1 cellular context compared by ENCODE assay signal in the genomic region with DNA sequence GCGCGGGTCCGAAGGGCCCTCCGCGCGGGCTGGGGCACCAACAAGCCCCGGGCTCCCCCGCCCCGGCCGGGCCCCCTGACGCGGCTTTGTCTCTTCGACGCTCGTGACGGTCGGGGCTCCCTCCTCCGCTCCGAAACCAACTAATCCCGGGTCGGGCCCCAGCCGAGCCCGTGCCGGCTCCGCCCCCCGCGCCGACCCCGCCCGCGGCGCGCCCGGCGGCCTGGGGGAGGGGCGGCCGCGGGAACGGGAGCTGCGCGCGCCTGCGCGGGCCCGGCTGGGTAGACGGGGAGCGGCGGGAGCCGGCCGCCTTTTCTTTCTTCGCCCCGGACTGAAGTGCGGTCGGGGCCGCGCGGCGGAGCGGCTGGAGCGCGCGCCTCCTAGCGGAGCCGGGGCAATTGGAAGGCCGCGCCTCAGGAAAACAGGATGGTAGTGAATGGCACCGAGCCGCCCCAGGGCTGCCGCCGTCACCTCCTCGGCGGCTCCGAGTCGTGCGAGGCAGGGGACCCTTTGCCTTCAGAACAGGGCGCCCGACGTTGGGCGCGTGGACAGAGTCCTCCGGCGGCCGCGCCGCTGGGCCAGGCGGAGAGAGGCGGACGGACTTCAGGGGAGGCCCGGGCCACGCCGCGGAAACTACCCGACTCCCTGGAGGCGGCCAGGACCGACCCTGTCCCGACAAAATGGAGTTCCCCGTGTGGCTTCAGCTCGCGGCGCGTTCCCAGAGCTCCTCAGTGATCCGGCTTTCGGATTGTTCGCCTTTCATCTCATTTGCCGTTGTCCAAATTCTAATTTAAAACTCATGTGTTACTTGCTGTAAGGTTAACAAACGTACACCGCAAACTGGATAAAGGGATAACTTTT.
A peak's percentile ranks its signal among the peaks of the same experiment; 100 is the strongest.
TF ChIP-seq lines count a peak whose summit lies in the region.

TP53BP2 (minus strand) TSS at position 138 of the 858 bp plus-strand sequence. CDS start 267 bp downstream, outside the sequence.

TF ChIP-seq in HepG2, 621 proteins besides CTCF, POLR2A, EP300 and RAD21 (continued from another document and continues in another):
- peak; percentile 83; the same call in 1 of the 2 replicates for TF ChIP-seq SNAPC4 (CRISPR knock-in tag; IDR thresholded peaks at IDR 0.05)
- TF ChIP-seq ZBTB10 (CRISPR knock-in tag; IDR thresholded peaks at IDR 0.05; ENCODE audit: borderline replicate concordance): no peak
- no peak for TF ChIP-seq KDM1A (CRISPR knock-in tag; IDR thresholded peaks at IDR 0.05)
- no peak for TF ChIP-seq MIXL1 (CRISPR knock-in tag; IDR thresholded peaks at IDR 0.05)
- peak; percentile 64 for TF ChIP-seq FOXO1 (CRISPR knock-in tag; IDR thresholded peaks at IDR 0.05)
- no peak for TF ChIP-seq E2F5 (CRISPR knock-in tag; conservative IDR thresholded peaks at IDR 0.05)
- no peak for TF ChIP-seq U2AF1 (optimal IDR thresholded peaks at IDR 0.05; ENCODE audit: low read depth, low read length)
- peak; percentile 33; the same call in 1 of the 2 replicates for TF ChIP-seq FOXA3 (CRISPR knock-in tag; IDR thresholded peaks at IDR 0.05)
- peak; percentile 70; the same call in 1 of the 2 replicates for TF ChIP-seq CBFB (CRISPR knock-in tag; IDR thresholded peaks at IDR 0.05)
- TF ChIP-seq, protein P1, sequence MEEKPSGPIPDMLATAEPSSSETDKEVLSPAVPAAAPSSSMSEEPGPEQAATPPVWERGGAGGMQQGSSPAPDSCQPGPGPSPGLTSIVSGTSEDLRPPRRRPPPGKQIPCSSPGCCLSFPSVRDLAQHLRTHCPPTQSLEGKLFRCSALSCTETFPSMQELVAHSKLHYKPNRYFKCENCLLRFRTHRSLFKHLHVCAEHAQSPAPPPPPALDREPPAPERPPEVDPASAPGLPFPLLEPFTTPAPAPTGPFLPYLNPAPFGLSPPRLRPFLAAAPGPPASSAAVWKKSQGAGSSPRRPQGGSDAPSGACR (CRISPR knock-in tag; IDR thresholded peaks at IDR 0.05): no peak
- TF ChIP-seq ATAD3A (CRISPR knock-in tag; IDR thresholded peaks at IDR 0.05): no peak
- no peak; the same call in 1 of the 2 replicates for TF ChIP-seq ZFP41 (CRISPR knock-in tag; IDR thresholded peaks at IDR 0.05; ENCODE audit: borderline replicate concordance)
- TF ChIP-seq, protein P2, sequence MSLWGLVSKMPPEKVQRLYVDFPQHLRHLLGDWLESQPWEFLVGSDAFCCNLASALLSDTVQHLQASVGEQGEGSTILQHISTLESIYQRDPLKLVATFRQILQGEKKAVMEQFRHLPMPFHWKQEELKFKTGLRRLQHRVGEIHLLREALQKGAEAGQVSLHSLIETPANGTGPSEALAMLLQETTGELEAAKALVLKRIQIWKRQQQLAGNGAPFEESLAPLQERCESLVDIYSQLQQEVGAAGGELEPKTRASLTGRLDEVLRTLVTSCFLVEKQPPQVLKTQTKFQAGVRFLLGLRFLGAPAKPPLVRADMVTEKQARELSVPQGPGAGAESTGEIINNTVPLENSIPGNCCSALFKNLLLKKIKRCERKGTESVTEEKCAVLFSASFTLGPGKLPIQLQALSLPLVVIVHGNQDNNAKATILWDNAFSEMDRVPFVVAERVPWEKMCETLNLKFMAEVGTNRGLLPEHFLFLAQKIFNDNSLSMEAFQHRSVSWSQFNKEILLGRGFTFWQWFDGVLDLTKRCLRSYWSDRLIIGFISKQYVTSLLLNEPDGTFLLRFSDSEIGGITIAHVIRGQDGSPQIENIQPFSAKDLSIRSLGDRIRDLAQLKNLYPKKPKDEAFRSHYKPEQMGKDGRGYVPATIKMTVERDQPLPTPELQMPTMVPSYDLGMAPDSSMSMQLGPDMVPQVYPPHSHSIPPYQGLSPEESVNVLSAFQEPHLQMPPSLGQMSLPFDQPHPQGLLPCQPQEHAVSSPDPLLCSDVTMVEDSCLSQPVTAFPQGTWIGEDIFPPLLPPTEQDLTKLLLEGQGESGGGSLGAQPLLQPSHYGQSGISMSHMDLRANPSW (CRISPR knock-in tag; IDR thresholded peaks at IDR 0.05; ENCODE audit: borderline replicate concordance): 0 out of 2 replicates have a peak, but pooled peaks have one; percentile 31
- TF ChIP-seq, protein P3, sequence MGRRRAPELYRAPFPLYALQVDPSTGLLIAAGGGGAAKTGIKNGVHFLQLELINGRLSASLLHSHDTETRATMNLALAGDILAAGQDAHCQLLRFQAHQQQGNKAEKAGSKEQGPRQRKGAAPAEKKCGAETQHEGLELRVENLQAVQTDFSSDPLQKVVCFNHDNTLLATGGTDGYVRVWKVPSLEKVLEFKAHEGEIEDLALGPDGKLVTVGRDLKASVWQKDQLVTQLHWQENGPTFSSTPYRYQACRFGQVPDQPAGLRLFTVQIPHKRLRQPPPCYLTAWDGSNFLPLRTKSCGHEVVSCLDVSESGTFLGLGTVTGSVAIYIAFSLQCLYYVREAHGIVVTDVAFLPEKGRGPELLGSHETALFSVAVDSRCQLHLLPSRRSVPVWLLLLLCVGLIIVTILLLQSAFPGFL (CRISPR knock-in tag; IDR thresholded peaks at IDR 0.05): no peak
- TF ChIP-seq STAG1 (CRISPR knock-in tag; IDR thresholded peaks at IDR 0.05): peak; percentile 36; the same call in 1 of the 2 replicates
- no peak for TF ChIP-seq EHMT2 (IDR thresholded peaks at IDR 0.05; ENCODE audit: borderline replicate concordance, low read depth, low read length)
- TF ChIP-seq XRCC5 (optimal IDR thresholded peaks at IDR 0.05; ENCODE audit: low read length): peak; percentile 56
- TF ChIP-seq TFAP4 (IDR thresholded peaks at IDR 0.05; ENCODE audit: borderline replicate concordance, low read depth): no peak
- 0 out of 2 replicates have a peak, but pooled peaks have one; percentile 56 for TF ChIP-seq ZNF567 (CRISPR knock-in tag; IDR thresholded peaks at IDR 0.05; ENCODE audit: borderline replicate concordance)
- TF ChIP-seq MEF2D (CRISPR knock-in tag; IDR thresholded peaks at IDR 0.05): no peak
- peak; percentile 20 for TF ChIP-seq ZNF563 (CRISPR knock-in tag; IDR thresholded peaks at IDR 0.05)
- TF ChIP-seq DBP (CRISPR knock-in tag; IDR thresholded peaks at IDR 0.05; ENCODE audit: not compliant biosample characterization): no peak
- TF ChIP-seq REXO4 (CRISPR knock-in tag; IDR thresholded peaks at IDR 0.05; ENCODE audit: borderline replicate concordance): no peak
- TF ChIP-seq TBX2 (CRISPR knock-in tag; IDR thresholded peaks at IDR 0.05; ENCODE audit: borderline replicate concordance): peak; percentile 71; the same call in 1 of the 2 replicates
- TF ChIP-seq SYNCRIP (IDR thresholded peaks at IDR 0.05; ENCODE audit: insufficient read depth, low read depth, low read length): no peak
- TF ChIP-seq ZNF34 (CRISPR knock-in tag; IDR thresholded peaks at IDR 0.05; ENCODE audit: borderline replicate concordance): no peak
- TF ChIP-seq YEATS2 (CRISPR knock-in tag; IDR thresholded peaks at IDR 0.05; ENCODE audit: borderline replicate concordance): peak; percentile 70; the same call in 1 of the 2 replicates
- TF ChIP-seq ARID2 (CRISPR knock-in tag; IDR thresholded peaks at IDR 0.05; ENCODE audit: borderline replicate concordance): no peak
- TF ChIP-seq NR1H2 (CRISPR knock-in tag; IDR thresholded peaks at IDR 0.05; ENCODE audit: borderline replicate concordance, low read depth): no peak
- TF ChIP-seq AHR (CRISPR knock-in tag; IDR thresholded peaks at IDR 0.05): peak; percentile 85; the same call in 1 of the 2 replicates
- TF ChIP-seq ZNF263 (CRISPR knock-in tag; IDR thresholded peaks at IDR 0.05): peak; percentile 37; the same call in 1 of the 2 replicates
- TF ChIP-seq, protein P4, sequence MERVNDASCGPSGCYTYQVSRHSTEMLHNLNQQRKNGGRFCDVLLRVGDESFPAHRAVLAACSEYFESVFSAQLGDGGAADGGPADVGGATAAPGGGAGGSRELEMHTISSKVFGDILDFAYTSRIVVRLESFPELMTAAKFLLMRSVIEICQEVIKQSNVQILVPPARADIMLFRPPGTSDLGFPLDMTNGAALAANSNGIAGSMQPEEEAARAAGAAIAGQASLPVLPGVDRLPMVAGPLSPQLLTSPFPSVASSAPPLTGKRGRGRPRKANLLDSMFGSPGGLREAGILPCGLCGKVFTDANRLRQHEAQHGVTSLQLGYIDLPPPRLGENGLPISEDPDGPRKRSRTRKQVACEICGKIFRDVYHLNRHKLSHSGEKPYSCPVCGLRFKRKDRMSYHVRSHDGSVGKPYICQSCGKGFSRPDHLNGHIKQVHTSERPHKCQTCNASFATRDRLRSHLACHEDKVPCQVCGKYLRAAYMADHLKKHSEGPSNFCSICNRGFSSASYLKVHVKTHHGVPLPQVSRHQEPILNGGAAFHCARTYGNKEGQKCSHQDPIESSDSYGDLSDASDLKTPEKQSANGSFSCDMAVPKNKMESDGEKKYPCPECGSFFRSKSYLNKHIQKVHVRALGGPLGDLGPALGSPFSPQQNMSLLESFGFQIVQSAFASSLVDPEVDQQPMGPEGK (CRISPR knock-in tag; IDR thresholded peaks at IDR 0.05): 0 out of 2 replicates have a peak, but pooled peaks have one; percentile 5
- peak; percentile 25; the same call in 1 of the 2 replicates for TF ChIP-seq TOPORS (CRISPR knock-in tag; IDR thresholded peaks at IDR 0.05)
- TF ChIP-seq BRCA1 (CRISPR knock-in tag; IDR thresholded peaks at IDR 0.05): no peak; the same call in 1 of the 2 replicates
- TF ChIP-seq PHF8 (CRISPR knock-in tag; IDR thresholded peaks at IDR 0.05): peak; percentile 93
- TF ChIP-seq HMG20A (CRISPR knock-in tag; IDR thresholded peaks at IDR 0.05; ENCODE audit: borderline replicate concordance): no peak; the same call in 1 of the 2 replicates
- TF ChIP-seq IRX3 (CRISPR knock-in tag; IDR thresholded peaks at IDR 0.05; ENCODE audit: borderline replicate concordance, low read depth): no peak
- TF ChIP-seq ELF3 (CRISPR knock-in tag; IDR thresholded peaks at IDR 0.05): no peak
- TF ChIP-seq KLF16 (CRISPR knock-in tag; IDR thresholded peaks at IDR 0.05): peak in 1 of 2 experiments; percentile 23; a peak in 2 of 4 replicates
- peak; percentile 34; the same call in 1 of the 2 replicates for TF ChIP-seq RARA (CRISPR knock-in tag; IDR thresholded peaks at IDR 0.05)
- no peak for TF ChIP-seq ZIK1 (CRISPR knock-in tag; IDR thresholded peaks at IDR 0.05; ENCODE audit: borderline replicate concordance, low read depth)
